In the genomic region with DNA sequence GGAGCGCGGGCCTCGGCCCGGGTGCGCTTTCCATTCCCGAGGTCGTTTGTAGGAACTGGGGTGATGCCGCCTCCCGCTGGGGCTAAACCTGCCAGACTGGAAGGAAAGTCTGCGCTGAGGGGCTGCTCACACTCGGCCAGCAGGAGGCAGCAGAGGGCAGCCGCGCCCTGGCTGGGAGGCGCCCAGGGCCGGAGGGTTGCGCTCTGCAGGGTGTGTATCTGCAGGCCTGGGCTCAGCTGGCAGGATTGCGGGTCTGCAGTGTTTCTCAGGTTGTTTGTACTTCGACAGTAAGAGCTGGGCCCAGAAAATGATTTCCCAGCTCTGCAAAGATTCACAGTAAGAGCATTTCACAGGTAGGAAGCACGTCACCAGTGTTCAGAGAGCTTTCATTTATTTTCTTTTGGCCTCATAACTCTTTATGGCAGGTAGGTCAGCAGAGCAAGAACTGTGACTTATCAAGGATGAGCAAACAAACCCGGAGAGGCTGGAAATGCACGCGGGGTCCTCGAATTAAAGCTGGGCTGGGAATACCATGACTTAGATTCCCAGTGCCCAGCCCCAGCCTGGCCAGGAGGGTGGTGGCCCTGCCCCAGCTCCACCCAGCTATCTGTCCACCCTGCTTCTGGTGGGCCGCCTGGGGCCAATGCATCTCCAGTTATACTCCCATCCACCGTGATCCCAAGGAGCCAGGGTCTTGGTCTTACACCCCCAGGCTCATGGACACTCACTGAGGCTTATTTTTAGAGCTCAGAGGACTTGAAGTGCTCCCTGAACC, we compare ENCODE assay signal across 8 cellular contexts. TPM values are rescaled to one million over a fixed set of nuclear protein-coding genes. Genes with fewer than 3 reads are reported as not detected.
A peak's percentile ranks its signal among the peaks of the same experiment; 100 is the strongest.
DNase-seq lines count a peak whose midpoint lies in the region; ATAC-seq, FAIRE-seq and TF ChIP-seq lines count a peak whose summit lies in the region.

No MANE protein-coding gene starts in this region.

- no peak overlapping the region for H3K4me3 ChIP-seq in GM12878

- no peaks in the 10 kb centered on the region for H3K36me3 ChIP-seq in GM12878 (ENCODE audit: control insufficient read depth in 2 of 2, insufficient read depth in 2 of 2, low read length in 1 of 2)

- peak; percentile 41 for DNase-seq in CMK (ENCODE audit: low read depth)
- peak; percentile 64 for DNase-seq in HT1080 (ENCODE audit: low read depth)
- peak; percentile 80 for DNase-seq in UCSD-AML1 (lab: John Stamatoyannopoulos, UW; ENCODE audit: unreplicated experiment)
- no peak for DNase-seq in GM12878 (ENCODE audit: low read depth, low spot score)
- DNase-seq in immature natural killer cell = peak; percentile 74 to 80 (median 79)
- peak; percentile 68 to 81 (median 68) for DNase-seq in stimulated activated CD4-positive, alpha-beta T cell treated with anti-CD3 and anti-CD28 coated beads, Interleukin-1b, Interleukin-23, amount 100 ng/mL, for 24 hours (ENCODE audit: low read depth in 4 of 4, low spot score in 1 of 4)
- DNase-seq in DMS114 treated with DMSO at 0.1 percent for 48 hours (lab: John Stamatoyannopoulos, UW; ENCODE audit: unreplicated experiment) = no peak

- ATAC-seq in GM21390 (IDR thresholded peaks at IDR 0.05; ENCODE audit: unreplicated experiment) (peak; percentile 98), GM12878 (peak; percentile 100)

- no peaks in the 10 kb centered on the region for H4K20me1 ChIP-seq in GM12878 (ENCODE audit: control insufficient read depth, insufficient read depth)

- TF ChIP-seq RAD21 in GM12878 (IDR thresholded peaks at IDR 0.05; ENCODE audit: insufficient read depth, low read depth, low read length) = peak; percentile 94

- SMC1A ChIA-PET in GM12878 (lab: Charles Lee; ENCODE audit: uncharacterized antibody, unreplicated experiment) = interaction anchor here (1.0 to 2.0 kb wide), 6 partner anchors 21 to 137 kb away, joined by 3 to 17 read pairs (median 4); no protein-coding TSS in a partner anchor

- POLR2A ChIA-PET in GM12878 (lab: Charles Lee) = no interaction called here

- in situ Hi-C loops in GM12878 (cut with MboI) = loop anchor here (5.0 kb wide), 2 partner anchors 137 to 262 kb away; no protein-coding TSS in a partner anchor

- no peak for FAIRE-seq in GM12878 (lab: Jason Lieb, UNC)

- intact Hi-C loops in GM12878 (cut with micrococcal nuclease; ENCODE audit: unreplicated experiment) = loop anchor here (1.0 kb wide), 2 partner anchors 138 to 257 kb away; no protein-coding TSS in a partner anchor

- no peak for TF ChIP-seq POLR2A in GM12878 (IDR thresholded peaks at IDR 0.05; ENCODE audit: low read depth, low read length)

- peak overlapping the region in 1 of 5 donors; percentile 61 for H3K4me3 Mint-ChIP-seq in immature natural killer cell

- H3K79me2 ChIP-seq in GM12878 (ENCODE audit: control insufficient read depth, insufficient read depth, low read length) = no peaks in the 10 kb centered on the region

- no peak overlapping the region for H3K27ac ChIP-seq in GM12878 (ENCODE audit: control insufficient read depth, insufficient read depth)

- WGBS in GM12878 (ENCODE audit: insufficient coverage, insufficient replicate concordance, low lambda C conversion rate, missing lambda C conversion rate) = 18% methylated on average over 23 of the region's 25 CpGs

- no peak for TF ChIP-seq EP300 in GM12878 (IDR thresholded peaks at IDR 0.05; ENCODE audit: borderline replicate concordance in 1 of 2, control insufficient read depth in 1 of 2, low read depth in 2 of 2, low read length in 2 of 2)

- no peaks in the 10 kb centered on the region; the same call in 2 of the 3 replicates for H3K9me3 ChIP-seq in GM12878 (replicated peaks; ENCODE audit: control insufficient read depth, insufficient read depth, low read length)

- H2AFZ ChIP-seq in GM12878 (ENCODE audit: control insufficient read depth, low read depth, low read length) = no peak overlapping the region

- peaks cover 3 to 5% of the 10 kb centered on the region in 2 donors for H3K4me1 Mint-ChIP-seq in immature natural killer cell

- no peak overlapping the region for H3K4me2 ChIP-seq in GM12878 (ENCODE audit: control insufficient read depth, insufficient read depth)

- no peaks in the 10 kb centered on the region for H3K27me3 ChIP-seq in GM12878 (replicated peaks in 1 of 2; ENCODE audit: control insufficient read depth in 2 of 2, insufficient read depth in 2 of 2, low read length in 1 of 2)

- RAD21 ChIA-PET in GM12878 (lab: Charles Lee; ENCODE audit: unreplicated experiment) = interaction anchor here (1.3 to 2.3 kb wide), 3 partner anchors 58 to 139 kb away, joined by 4 to 30 read pairs (median 5); no protein-coding TSS in a partner anchor

- CTCF ChIA-PET in GM12878 (lab: Yijun Ruan, JAX) = interaction anchor here (0.6 to 2.6 kb wide), 12 partner anchors 8 to 257 kb away, joined by 3 to 50 read pairs (median 6); a partner anchor contains a TSS

- H3K9ac ChIP-seq in GM12878 (ENCODE audit: control insufficient read depth, insufficient read depth, low read length) = no peak overlapping the region

- no peaks in the 10 kb centered on the region for H3K36me3 Mint-ChIP-seq in immature natural killer cell

- BruUV-seq in GM12878 (replicated peaks; lab: Mats Ljungman, UMichigan) = no TSS peak

- no peaks in the 10 kb centered on the region for H3K9me3 Mint-ChIP-seq in immature natural killer cell

- H3K4me1 ChIP-seq in GM12878 (ENCODE audit: control insufficient read depth, insufficient read depth, low read length) = no peaks in the 10 kb centered on the region

- H3K27me3 Mint-ChIP-seq in immature natural killer cell (ENCODE audit: low read depth in 3 of 3) = peaks cover 3 to 5% (median 3%) of the 10 kb centered on the region in 3 donors

- no peak overlapping the region for H3K27ac Mint-ChIP-seq in immature natural killer cell

- TF ChIP-seq CTCF in GM12878 (IDR thresholded peaks at IDR 0.05 in 2 of 3, conservative IDR thresholded peaks at IDR 0.05 in 1 of 3; ENCODE audit: control insufficient read depth in 2 of 3, extremely low read depth in 1 of 3, insufficient read depth in 1 of 3, low read depth in 3 of 3, low read length in 3 of 3) = peak; percentile 94 to 97 (median 94)

TF ChIP-seq in GM12878, 131 proteins besides CTCF, POLR2A, EP300 and RAD21 (continues in another document):
- TF ChIP-seq EZH2 (IDR thresholded peaks at IDR 0.05; ENCODE audit: borderline replicate concordance, control insufficient read depth, low read depth, low read length) (no peak), ZNF622 (IDR thresholded peaks at IDR 0.05) (no peak), HDGF (IDR thresholded peaks at IDR 0.05) (no peak), TCF7 (IDR thresholded peaks at IDR 0.05; ENCODE audit: borderline replicate concordance) (no peak), JUNB (IDR thresholded peaks at IDR 0.05) (no peak), ZNF24 (IDR thresholded peaks at IDR 0.05) (no peak), FOS (IDR thresholded peaks at IDR 0.05; ENCODE audit: borderline replicate concordance, extremely low read depth, insufficient read length) (no peak), MEF2B (IDR thresholded peaks at IDR 0.05; ENCODE audit: partially characterized antibody, poor library complexity, severe bottlenecking) (no peak), CREB1 (IDR thresholded peaks at IDR 0.05; ENCODE audit: low read depth) (no peak), EED (IDR thresholded peaks at IDR 0.05; ENCODE audit: low read depth) (no peak), MYB (IDR thresholded peaks at IDR 0.05; ENCODE audit: borderline replicate concordance, low read depth, low read length) (no peak)
- TF ChIP-seq, protein P1, sequence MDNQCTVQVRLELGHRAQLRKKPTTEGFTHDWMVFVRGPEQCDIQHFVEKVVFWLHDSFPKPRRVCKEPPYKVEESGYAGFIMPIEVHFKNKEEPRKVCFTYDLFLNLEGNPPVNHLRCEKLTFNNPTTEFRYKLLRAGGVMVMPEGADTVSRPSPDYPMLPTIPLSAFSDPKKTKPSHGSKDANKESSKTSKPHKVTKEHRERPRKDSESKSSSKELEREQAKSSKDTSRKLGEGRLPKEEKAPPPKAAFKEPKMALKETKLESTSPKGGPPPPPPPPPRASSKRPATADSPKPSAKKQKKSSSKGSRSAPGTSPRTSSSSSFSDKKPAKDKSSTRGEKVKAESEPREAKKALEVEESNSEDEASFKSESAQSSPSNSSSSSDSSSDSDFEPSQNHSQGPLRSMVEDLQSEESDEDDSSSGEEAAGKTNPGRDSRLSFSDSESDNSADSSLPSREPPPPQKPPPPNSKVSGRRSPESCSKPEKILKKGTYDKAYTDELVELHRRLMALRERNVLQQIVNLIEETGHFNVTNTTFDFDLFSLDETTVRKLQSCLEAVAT (IDR thresholded peaks at IDR 0.05) = no peak

RNA-seq across cellular contexts. Expression of a gene that starts 15.2 kb away (rescaled TPM):
- 30.1 and 31.5 TPM in 2 replicates for total RNA-seq in HT1080 (2014; rRNA removed; shearing (Covaris generic))
- 19.3 and 20.9 TPM in 2 replicates for polyA plus RNA-seq in HT1080 (2015; cell fraction: cytosol; rRNA removed)
- polyA plus RNA-seq in HT1080 (2015; cell fraction: nucleus; rRNA removed) = 18.8 and 23.8 TPM in 2 replicates
- total RNA-seq in GM12878 (2013; cell fraction: nucleolus; rRNA removed) = 64.7 and 70.5 TPM in 2 replicates
- total RNA-seq in GM12878 (2014; rRNA removed) = 22.3 and 24.6 TPM in 2 replicates
- total RNA-seq in GM12878 (2014; rRNA removed; fragmentation: Illumina TruSeq; extraction: Trizol) = 21.1 and 23.8 TPM in 2 replicates
- 23.3 and 23.5 TPM in 2 replicates for total RNA-seq in GM12878 (2021)
- 8.8 TPM for polyA plus RNA-seq in GM12878 (2011; ENCODE audit: low read depth)
- polyA plus RNA-seq in GM12878 (2011; rRNA removed) = 39.2 and 41.9 TPM in 2 replicates
- polyA plus RNA-seq in GM12878 (2011; cell fraction: cytosol; rRNA removed) = 33.2 and 37.5 TPM in 2 replicates
- polyA plus RNA-seq in GM12878 (2011; cell fraction: nucleus; rRNA removed) = 45.5 and 46.6 TPM in 2 replicates
- polyA plus RNA-seq in GM12878 (2012) = 17.7 and 23.3 TPM in 2 replicates
- 18.1 and 20.0 TPM in 2 replicates for polyA plus RNA-seq in GM12878 (2014; fragmentation: Illumina TruSeq; extraction: Trizol)
- 1 to 10 TPM; 2.8 to 3.6 TPM for polyA plus RNA-seq in GM12878 (2014; fragmentation: Nextera tagmentation; extraction: Ambion mirVana)
- polyA plus RNA-seq in GM12878 (2014; rRNA removed) = 28.8 and 29.7 TPM in 2 replicates
- polyA plus RNA-seq in GM12878 (2016; fragmentation: Nextera tagmentation; extraction: Ambion mirVana) = 10 to 100 TPM in 1 of 2 experiments, 1 to 10 TPM in 1; 4.6 to 21.2 TPM
- polyA minus RNA-seq in GM12878 (2011; rRNA and poly(A)+ RNA removed) = 38.9 and 40.3 TPM in 2 replicates
- polyA minus RNA-seq in GM12878 (2011; cell fraction: cytosol; rRNA and poly(A)+ RNA removed) = 13.1 and 15.6 TPM in 2 replicates
- polyA minus RNA-seq in GM12878 (2011; cell fraction: nucleus; rRNA and poly(A)+ RNA removed) = 20.1 and 31.6 TPM in 2 replicates
- 10 to 100 TPM; 24.7 to 33.4 (median 30.6) TPM for polyA plus RNA-seq in immature natural killer cell

Comparison
In these comparisons a context has a peak if more than half of its experiments do, and no peak if none do; other contexts are left out.
1. DNase-seq: peak in CMK (single experiment), HT1080 (single experiment), UCSD-AML1 (single experiment), immature natural killer cell (3 of 3) and stimulated activated CD4-positive, alpha-beta T cell treated with anti-CD3 and anti-CD28 coated beads, Interleukin-1b, Interleukin-23, amount 100 ng/mL, for 24 hours (4 of 4); none in GM12878 (single experiment) and DMS114 treated with DMSO at 0.1 percent for 48 hours (single experiment).